1 cellular context compared by ENCODE assay signal in the genomic region with DNA sequence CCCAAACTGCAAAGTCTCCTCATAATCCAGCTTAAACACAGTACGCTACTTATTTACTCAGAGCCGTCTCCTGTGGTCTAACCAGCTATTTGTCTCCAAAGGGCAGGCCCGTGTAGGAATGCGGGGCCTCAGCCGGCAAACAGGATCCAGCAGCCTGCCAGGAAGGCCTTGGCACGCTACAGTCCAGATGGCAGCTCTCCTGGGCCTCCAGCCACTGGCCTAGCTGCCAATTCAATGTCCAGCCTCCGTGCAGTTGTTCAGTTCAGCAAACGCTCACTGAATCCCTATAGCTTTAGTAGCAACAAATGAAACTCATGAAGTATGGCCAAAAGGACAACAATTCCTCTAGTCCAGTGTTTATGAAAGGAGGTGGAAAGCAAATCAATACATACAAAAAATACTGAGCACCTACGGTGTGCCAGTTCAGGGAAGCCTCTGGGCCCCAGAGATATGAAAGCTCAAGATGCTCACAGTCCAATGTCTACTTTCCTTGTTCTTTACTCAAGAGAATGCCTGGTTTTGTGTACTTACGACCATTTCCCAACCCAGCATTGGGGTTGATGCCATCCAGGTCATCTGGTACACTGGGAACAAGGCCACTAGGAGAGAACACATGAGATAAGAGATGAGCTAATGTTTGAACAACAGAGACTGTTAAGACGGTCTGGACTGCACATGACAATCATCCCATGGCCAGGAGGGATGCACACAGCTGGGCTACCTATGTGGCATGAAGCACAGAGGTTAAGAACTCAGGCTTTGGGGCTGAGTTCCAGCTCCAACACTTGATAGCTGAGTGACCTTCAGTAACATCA.
A peak's percentile ranks its signal among the peaks of the same experiment; 100 is the strongest.
TF ChIP-seq lines count a peak whose summit lies in the region.

No MANE protein-coding gene starts in this region.

TF ChIP-seq in HepG2, 621 proteins besides CTCF, POLR2A, EP300 and RAD21 (continued from another document and continues in another):
- TF ChIP-seq RAD51 (IDR thresholded peaks at IDR 0.05; ENCODE audit: borderline replicate concordance) (no peak), MIXL1 (CRISPR knock-in tag; IDR thresholded peaks at IDR 0.05) (peak; percentile 78), ZNF296 (CRISPR knock-in tag; conservative IDR thresholded peaks at IDR 0.05) (no peak), HHEX (CRISPR knock-in tag; IDR thresholded peaks at IDR 0.05) (peak; percentile 83), CCDC6 (CRISPR knock-in tag; IDR thresholded peaks at IDR 0.05) (no peak), MATR3 (CRISPR knock-in tag; IDR thresholded peaks at IDR 0.05) (no peak), GABPB1 (CRISPR knock-in tag; IDR thresholded peaks at IDR 0.05) (peak; percentile 33), MYC (CRISPR knock-in tag; IDR thresholded peaks at IDR 0.05; ENCODE audit: borderline replicate concordance) (peak; percentile 44; the same call in 1 of the 2 replicates), CREB1 (IDR thresholded peaks at IDR 0.05) (no peak), CREB1 (CRISPR knock-in tag; IDR thresholded peaks at IDR 0.05) (peak; percentile 86), ZNF253 (CRISPR knock-in tag; IDR thresholded peaks at IDR 0.05; ENCODE audit: borderline replicate concordance) (no peak), HDAC1 (CRISPR knock-in tag; IDR thresholded peaks at IDR 0.05) (peak; percentile 95), KAT7 (CRISPR knock-in tag; IDR thresholded peaks at IDR 0.05; ENCODE audit: borderline replicate concordance) (0 out of 2 replicates have a peak, but pooled peaks have one; percentile 36), ARID3A (IDR thresholded peaks at IDR 0.05; ENCODE audit: low read depth, low read length) (peak; percentile 9; the same call in 1 of the 2 replicates), ZNF75D (CRISPR knock-in tag; IDR thresholded peaks at IDR 0.05; ENCODE audit: borderline replicate concordance) (no peak), ZNF530 (CRISPR knock-in tag; IDR thresholded peaks at IDR 0.05; ENCODE audit: low read depth) (no peak), JARID2 (CRISPR knock-in tag; IDR thresholded peaks at IDR 0.05; ENCODE audit: insufficient replicate concordance) (peak; percentile 19), ZBTB14 (CRISPR knock-in tag; IDR thresholded peaks at IDR 0.05) (no peak), SNAPC5 (CRISPR knock-in tag; IDR thresholded peaks at IDR 0.05; ENCODE audit: borderline replicate concordance) (no peak; the same call in 1 of the 2 replicates), ZNF761 (CRISPR knock-in tag; conservative IDR thresholded peaks at IDR 0.05) (0 out of 2 replicates have a peak, but pooled peaks have one; percentile 54), ZNF234 (CRISPR knock-in tag; conservative IDR thresholded peaks at IDR 0.05) (no peak), ZNF383 (CRISPR knock-in tag; IDR thresholded peaks at IDR 0.05; ENCODE audit: borderline replicate concordance) (no peak), HMGXB4 (CRISPR knock-in tag; IDR thresholded peaks at IDR 0.05; ENCODE audit: borderline replicate concordance in 1 of 2, low read depth in 1 of 2) (peak in 1 of 2 experiments; percentile 65; a peak in 1 of 4 replicates), ZNF576 (CRISPR knock-in tag; IDR thresholded peaks at IDR 0.05) (no peak), ZNF83 (CRISPR knock-in tag; IDR thresholded peaks at IDR 0.05; ENCODE audit: borderline replicate concordance) (no peak), HMGA1 (CRISPR knock-in tag; conservative IDR thresholded peaks at IDR 0.05) (no peak), ZBTB7A (CRISPR knock-in tag; IDR thresholded peaks at IDR 0.05) (peak; percentile 22; the same call in 1 of the 2 replicates), MAFF (IDR thresholded peaks at IDR 0.05; ENCODE audit: low read depth, low read length) (no peak), CEBPB (IDR thresholded peaks at IDR 0.05; ENCODE audit: borderline replicate concordance, low read depth, low read length) (peak; percentile 93), ZNF672 (CRISPR knock-in tag; IDR thresholded peaks at IDR 0.05) (no peak), NFE2L2 (IDR thresholded peaks at IDR 0.05; ENCODE audit: low read length) (no peak; the same call in 1 of the 2 replicates), PCBP1 (IDR thresholded peaks at IDR 0.05; ENCODE audit: borderline replicate concordance, low read depth, low read length) (no peak), SYNCRIP (IDR thresholded peaks at IDR 0.05; ENCODE audit: insufficient read depth, low read depth, low read length) (no peak), ZNF17 (CRISPR knock-in tag; IDR thresholded peaks at IDR 0.05) (no peak), REL (CRISPR knock-in tag; conservative IDR thresholded peaks at IDR 0.05) (no peak)
- TF ChIP-seq, protein P1, sequence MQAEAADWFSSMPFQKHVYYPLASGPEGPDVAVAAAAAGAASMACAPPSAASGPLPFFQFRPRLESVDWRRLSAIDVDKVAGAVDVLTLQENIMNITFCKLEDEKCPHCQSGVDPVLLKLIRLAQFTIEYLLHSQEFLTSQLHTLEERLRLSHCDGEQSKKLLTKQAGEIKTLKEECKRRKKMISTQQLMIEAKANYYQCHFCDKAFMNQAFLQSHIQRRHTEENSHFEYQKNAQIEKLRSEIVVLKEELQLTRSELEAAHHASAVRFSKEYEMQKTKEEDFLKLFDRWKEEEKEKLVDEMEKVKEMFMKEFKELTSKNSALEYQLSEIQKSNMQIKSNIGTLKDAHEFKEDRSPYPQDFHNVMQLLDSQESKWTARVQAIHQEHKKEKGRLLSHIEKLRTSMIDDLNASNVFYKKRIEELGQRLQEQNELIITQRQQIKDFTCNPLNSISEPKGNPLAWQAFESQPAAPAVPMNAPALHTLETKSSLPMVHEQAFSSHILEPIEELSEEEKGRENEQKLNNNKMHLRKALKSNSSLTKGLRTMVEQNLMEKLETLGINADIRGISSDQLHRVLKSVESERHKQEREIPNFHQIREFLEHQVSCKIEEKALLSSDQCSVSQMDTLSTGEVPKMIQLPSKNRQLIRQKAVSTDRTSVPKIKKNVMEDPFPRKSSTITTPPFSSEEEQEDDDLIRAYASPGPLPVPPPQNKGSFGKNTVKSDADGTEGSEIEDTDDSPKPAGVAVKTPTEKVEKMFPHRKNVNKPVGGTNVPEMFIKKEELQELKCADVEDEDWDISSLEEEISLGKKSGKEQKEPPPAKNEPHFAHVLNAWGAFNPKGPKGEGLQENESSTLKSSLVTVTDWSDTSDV (CRISPR knock-in tag; IDR thresholded peaks at IDR 0.05) = no peak
- TF ChIP-seq, protein P2, sequence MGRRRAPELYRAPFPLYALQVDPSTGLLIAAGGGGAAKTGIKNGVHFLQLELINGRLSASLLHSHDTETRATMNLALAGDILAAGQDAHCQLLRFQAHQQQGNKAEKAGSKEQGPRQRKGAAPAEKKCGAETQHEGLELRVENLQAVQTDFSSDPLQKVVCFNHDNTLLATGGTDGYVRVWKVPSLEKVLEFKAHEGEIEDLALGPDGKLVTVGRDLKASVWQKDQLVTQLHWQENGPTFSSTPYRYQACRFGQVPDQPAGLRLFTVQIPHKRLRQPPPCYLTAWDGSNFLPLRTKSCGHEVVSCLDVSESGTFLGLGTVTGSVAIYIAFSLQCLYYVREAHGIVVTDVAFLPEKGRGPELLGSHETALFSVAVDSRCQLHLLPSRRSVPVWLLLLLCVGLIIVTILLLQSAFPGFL (CRISPR knock-in tag; IDR thresholded peaks at IDR 0.05) = no peak
- TF ChIP-seq, protein P3, sequence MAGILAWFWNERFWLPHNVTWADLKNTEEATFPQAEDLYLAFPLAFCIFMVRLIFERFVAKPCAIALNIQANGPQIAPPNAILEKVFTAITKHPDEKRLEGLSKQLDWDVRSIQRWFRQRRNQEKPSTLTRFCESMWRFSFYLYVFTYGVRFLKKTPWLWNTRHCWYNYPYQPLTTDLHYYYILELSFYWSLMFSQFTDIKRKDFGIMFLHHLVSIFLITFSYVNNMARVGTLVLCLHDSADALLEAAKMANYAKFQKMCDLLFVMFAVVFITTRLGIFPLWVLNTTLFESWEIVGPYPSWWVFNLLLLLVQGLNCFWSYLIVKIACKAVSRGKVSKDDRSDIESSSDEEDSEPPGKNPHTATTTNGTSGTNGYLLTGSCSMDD (CRISPR knock-in tag; IDR thresholded peaks at IDR 0.05) = no peak
- TF ChIP-seq, protein P4, sequence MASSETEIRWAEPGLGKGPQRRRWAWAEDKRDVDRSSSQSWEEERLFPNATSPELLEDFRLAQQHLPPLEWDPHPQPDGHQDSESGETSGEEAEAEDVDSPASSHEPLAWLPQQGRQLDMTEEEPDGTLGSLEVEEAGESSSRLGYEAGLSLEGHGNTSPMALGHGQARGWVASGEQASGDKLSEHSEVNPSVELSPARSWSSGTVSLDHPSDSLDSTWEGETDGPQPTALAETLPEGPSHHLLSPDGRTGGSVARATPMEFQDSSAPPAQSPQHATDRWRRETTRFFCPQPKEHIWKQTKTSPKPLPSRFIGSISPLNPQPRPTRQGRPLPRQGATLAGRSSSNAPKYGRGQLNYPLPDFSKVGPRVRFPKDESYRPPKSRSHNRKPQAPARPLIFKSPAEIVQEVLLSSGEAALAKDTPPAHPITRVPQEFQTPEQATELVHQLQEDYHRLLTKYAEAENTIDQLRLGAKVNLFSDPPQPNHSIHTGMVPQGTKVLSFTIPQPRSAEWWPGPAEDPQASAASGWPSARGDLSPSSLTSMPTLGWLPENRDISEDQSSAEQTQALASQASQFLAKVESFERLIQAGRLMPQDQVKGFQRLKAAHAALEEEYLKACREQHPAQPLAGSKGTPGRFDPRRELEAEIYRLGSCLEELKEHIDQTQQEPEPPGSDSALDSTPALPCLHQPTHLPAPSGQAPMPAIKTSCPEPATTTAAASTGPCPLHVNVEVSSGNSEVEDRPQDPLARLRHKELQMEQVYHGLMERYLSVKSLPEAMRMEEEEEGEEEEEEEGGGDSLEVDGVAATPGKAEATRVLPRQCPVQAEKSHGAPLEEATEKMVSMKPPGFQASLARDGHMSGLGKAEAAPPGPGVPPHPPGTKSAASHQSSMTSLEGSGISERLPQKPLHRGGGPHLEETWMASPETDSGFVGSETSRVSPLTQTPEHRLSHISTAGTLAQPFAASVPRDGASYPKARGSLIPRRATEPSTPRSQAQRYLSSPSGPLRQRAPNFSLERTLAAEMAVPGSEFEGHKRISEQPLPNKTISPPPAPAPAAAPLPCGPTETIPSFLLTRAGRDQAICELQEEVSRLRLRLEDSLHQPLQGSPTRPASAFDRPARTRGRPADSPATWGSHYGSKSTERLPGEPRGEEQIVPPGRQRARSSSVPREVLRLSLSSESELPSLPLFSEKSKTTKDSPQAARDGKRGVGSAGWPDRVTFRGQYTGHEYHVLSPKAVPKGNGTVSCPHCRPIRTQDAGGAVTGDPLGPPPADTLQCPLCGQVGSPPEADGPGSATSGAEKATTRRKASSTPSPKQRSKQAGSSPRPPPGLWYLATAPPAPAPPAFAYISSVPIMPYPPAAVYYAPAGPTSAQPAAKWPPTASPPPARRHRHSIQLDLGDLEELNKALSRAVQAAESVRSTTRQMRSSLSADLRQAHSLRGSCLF (CRISPR knock-in tag; IDR thresholded peaks at IDR 0.05; ENCODE audit: borderline replicate concordance) = no peak
- TF ChIP-seq, protein P5, sequence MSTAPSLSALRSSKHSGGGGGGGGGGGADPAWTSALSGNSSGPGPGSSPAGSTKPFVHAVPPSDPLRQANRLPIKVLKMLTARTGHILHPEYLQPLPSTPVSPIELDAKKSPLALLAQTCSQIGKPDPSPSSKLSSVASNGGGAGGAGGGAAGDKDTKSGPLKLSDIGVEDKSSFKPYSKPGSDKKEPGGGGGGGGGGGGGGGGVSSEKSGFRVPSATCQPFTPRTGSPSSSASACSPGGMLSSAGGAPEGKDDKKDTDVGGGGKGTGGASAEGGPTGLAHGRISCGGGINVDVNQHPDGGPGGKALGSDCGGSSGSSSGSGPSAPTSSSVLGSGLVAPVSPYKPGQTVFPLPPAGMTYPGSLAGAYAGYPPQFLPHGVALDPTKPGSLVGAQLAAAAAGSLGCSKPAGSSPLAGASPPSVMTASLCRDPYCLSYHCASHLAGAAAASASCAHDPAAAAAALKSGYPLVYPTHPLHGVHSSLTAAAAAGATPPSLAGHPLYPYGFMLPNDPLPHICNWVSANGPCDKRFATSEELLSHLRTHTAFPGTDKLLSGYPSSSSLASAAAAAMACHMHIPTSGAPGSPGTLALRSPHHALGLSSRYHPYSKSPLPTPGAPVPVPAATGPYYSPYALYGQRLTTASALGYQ (CRISPR knock-in tag; IDR thresholded peaks at IDR 0.05) = 0 out of 2 replicates have a peak, but pooled peaks have one; percentile 47
- TF ChIP-seq, protein P6, sequence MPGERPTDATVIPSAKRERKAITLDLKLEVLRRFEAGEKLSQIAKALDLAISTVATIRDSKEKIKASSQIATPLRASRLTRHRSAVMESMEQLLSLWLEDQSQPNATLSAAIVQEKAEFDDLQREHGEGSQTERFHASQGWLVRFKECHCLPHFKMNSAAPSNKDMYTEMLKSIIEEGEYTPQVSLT (CRISPR knock-in tag; IDR thresholded peaks at IDR 0.05; ENCODE audit: borderline replicate concordance, low read depth) = no peak
